Comparison of ENCODE assay signal across 1 cellular context in the genomic region with DNA sequence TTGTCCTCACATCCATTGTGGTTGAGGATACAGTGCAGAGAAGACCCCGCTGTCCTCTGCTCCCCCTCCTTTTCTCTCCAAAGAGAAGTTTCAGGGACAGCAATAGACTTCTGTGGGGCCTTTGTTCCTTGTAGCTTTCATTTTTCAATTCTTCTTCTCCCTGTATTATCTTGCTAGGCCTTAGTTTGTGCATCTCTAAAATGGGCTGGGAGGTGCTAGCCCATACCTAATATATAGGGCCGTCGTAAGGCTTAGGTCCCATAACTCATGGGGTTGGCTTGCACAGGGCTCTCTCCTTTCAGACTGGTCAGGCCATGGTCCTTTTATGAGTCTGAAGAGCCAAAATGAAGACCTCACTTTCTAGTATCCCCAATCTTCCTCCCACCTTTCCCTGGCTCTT.
TF ChIP-seq lines count a peak whose summit lies in the region.

No MANE protein-coding gene starts in this region.

TF ChIP-seq in HepG2, 621 proteins besides CTCF, POLR2A, EP300 and RAD21:
- TF ChIP-seq ZFAT (CRISPR knock-in tag; conservative IDR thresholded peaks at IDR 0.05) = no peak
- no peak for TF ChIP-seq TCF7 (IDR thresholded peaks at IDR 0.05; ENCODE audit: low read depth)
- TF ChIP-seq ZNF629 (CRISPR knock-in tag; conservative IDR thresholded peaks at IDR 0.05) = peak; percentile 74
- no peak for TF ChIP-seq RNF219 (CRISPR knock-in tag; IDR thresholded peaks at IDR 0.05)
- TF ChIP-seq SOX6 (IDR thresholded peaks at IDR 0.05) = no peak
- TF ChIP-seq SOX6 (CRISPR knock-in tag; IDR thresholded peaks at IDR 0.05) = no peak
- TF ChIP-seq, protein P1, sequence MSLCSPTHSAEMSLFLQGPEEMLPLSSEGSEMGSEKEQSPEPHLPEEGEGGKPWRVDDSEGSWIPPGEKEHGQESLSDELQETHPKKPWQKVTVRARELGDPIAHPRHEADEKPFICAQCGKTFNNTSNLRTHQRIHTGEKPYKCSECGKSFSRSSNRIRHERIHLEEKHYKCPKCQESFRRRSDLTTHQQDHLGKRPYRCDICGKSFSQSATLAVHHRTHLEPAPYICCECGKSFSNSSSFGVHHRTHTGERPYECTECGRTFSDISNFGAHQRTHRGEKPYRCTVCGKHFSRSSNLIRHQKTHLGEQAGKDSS (CRISPR knock-in tag; IDR thresholded peaks at IDR 0.05; ENCODE audit: borderline replicate concordance, low read depth) = no peak
